10 cellular contexts compared by ENCODE assay signal in genomic region chr22:50482107-50483074, GRCh38. TPM values are rescaled to one million over a fixed set of nuclear protein-coding genes. Genes with fewer than 3 reads are reported as not detected.
A peak's percentile ranks its signal among the peaks of the same experiment; 100 is the strongest.
DNase-seq lines count a peak whose midpoint lies in the region; ATAC-seq, FAIRE-seq and TF ChIP-seq lines count a peak whose summit lies in the region.
"Had no signal": no experiment of that assay in that cellular context is flagged by ENCODE, and none has a peak within 500 bp of the region (broad histone marks: within the 10 kb centered on the region; RNA-seq: fewer than 3 reads in every experiment).

No MANE protein-coding gene starts in this region.

- H3K4me1 ChIP-seq in BE2C (peaks cover 4% of the 10 kb centered on the region), mucosa of stomach (ENCODE audit: control insufficient read depth, insufficient read depth, low read length) (peaks cover 28% of the 10 kb centered on the region)

- FAIRE-seq in bronchial epithelial cell (lab: Jason Lieb, UNC) = no peak

- peak overlapping the region; percentile 70 for H3K9ac ChIP-seq in mucosa of stomach (ENCODE audit: low read length)

- H3K9me3 ChIP-seq in BE2C (no peaks in the 10 kb centered on the region), mucosa of stomach (ENCODE audit: control insufficient read depth, low read length) (no peaks in the 10 kb centered on the region)
- H3K9me3 ChIP-seq: mucosa of descending colon had no signal

- no peaks in the 10 kb centered on the region for H3K36me3 ChIP-seq in BE2C
- H3K36me3 ChIP-seq in bronchial epithelial cell (ENCODE audit: control insufficient read depth, insufficient read depth, low read length) = peaks cover 6% of the 10 kb centered on the region
- no peaks in the 10 kb centered on the region for H3K36me3 ChIP-seq in mucosa of stomach (ENCODE audit: control insufficient read depth, insufficient read depth, low read length)

- ATAC-seq in GM19328 (IDR thresholded peaks at IDR 0.05; ENCODE audit: unreplicated experiment) = no peak

- intact Hi-C loops in posterior cingulate gyrus (cut with DNase I) = no loop called here

- peaks cover 17% of the 10 kb centered on the region for H3K27me3 ChIP-seq in BE2C
- peaks cover 4% of the 10 kb centered on the region for H3K27me3 ChIP-seq in bronchial epithelial cell (ENCODE audit: control insufficient read depth, insufficient read depth, low read length)
- H3K27me3 ChIP-seq in mucosa of stomach (ENCODE audit: control insufficient read depth, insufficient read depth, low read length) = peaks cover 37% of the 10 kb centered on the region

- no peak for DNase-seq in BE2C
- DNase-seq in Jurkat, Clone E6-1 (ENCODE audit: low read depth, low spot score) = no peak
- DNase-seq in bronchial epithelial cell (ENCODE audit: low read depth) = no peak
- no peak for DNase-seq in kidney tubule cell (ENCODE audit: low spot score)
- no peak for DNase-seq in posterior cingulate gyrus
- no peak for DNase-seq in SIG-M5 (lab: John Stamatoyannopoulos, UW)
- DNase-seq: Karpas-422 had no signal

- TF ChIP-seq CTCF in BE2C (IDR thresholded peaks at IDR 0.05; ENCODE audit: low read depth, low read length) (no peak), bronchial epithelial cell (IDR thresholded peaks at IDR 0.05; ENCODE audit: insufficient read depth, low read length, severe bottlenecking) (no peak)

- H3K4me3 ChIP-seq in BE2C (ENCODE audit: low read depth, low read length) = peak overlapping the region; percentile 60
- H3K4me3 ChIP-seq in Jurkat, Clone E6-1 (ENCODE audit: low read length) = peak overlapping the region; percentile 47
- peak overlapping the region; percentile 96 for H3K4me3 ChIP-seq in bronchial epithelial cell (ENCODE audit: low read depth, low read length)
- peak overlapping the region; percentile 41 for H3K4me3 ChIP-seq in mucosa of stomach (ENCODE audit: low read length)

RNA-seq across cellular contexts. Expression of gene ADM2, which starts 1.0 kb away (rescaled TPM):
- polyA plus RNA-seq in BE2C (2012; ENCODE audit: insufficient read depth, insufficient read length, low read depth) = 13.9 TPM
- polyA plus RNA-seq in Jurkat, Clone E6-1 (2012; ENCODE audit: insufficient read depth, insufficient read length) = 4.0 TPM
- 3.7 and 5.4 TPM in 2 replicates for total RNA-seq in bronchial epithelial cell

RNA-seq across cellular contexts. Expression of gene MIOX, which starts 4.3 kb away (rescaled TPM):
- polyA plus RNA-seq in BE2C (2012; ENCODE audit: insufficient read depth, insufficient read length, low read depth) = 0.48 TPM
- polyA plus RNA-seq in Jurkat, Clone E6-1 (2012; ENCODE audit: insufficient read depth, insufficient read length) = 0.98 TPM
- total RNA-seq in bronchial epithelial cell = not detected in 2 replicates
- total RNA-seq: mucosa of descending colon had no signal

RNA-seq across cellular contexts. Expression of gene SBF1, which starts 7.6 kb away (rescaled TPM):
- 103 TPM for polyA plus RNA-seq in BE2C (2012; ENCODE audit: insufficient read depth, insufficient read length, low read depth)
- polyA plus RNA-seq in Jurkat, Clone E6-1 (2012; ENCODE audit: insufficient read depth, insufficient read length) = 71.8 TPM
- 123 and 129 TPM in 2 replicates for total RNA-seq in bronchial epithelial cell

RNA-seq across cellular contexts. Expression of gene LMF2, which starts 25.1 kb away (rescaled TPM):
- 126 TPM for polyA plus RNA-seq in BE2C (2012; ENCODE audit: insufficient read depth, insufficient read length, low read depth)
- polyA plus RNA-seq in Jurkat, Clone E6-1 (2012; ENCODE audit: insufficient read depth, insufficient read length) = 41.7 TPM
- total RNA-seq in bronchial epithelial cell = 10.3 and 12.7 TPM in 2 replicates

RNA-seq across cellular contexts. Expression of gene NCAPH2, which starts 25.6 kb away (rescaled TPM):
- polyA plus RNA-seq in BE2C (2012; ENCODE audit: insufficient read depth, insufficient read length, low read depth) = 201 TPM
- polyA plus RNA-seq in Jurkat, Clone E6-1 (2012; ENCODE audit: insufficient read depth, insufficient read length) = 86.5 TPM
- 28.3 and 44.2 TPM in 2 replicates for total RNA-seq in bronchial epithelial cell

Comparison
In these comparisons a context has a peak if more than half of its experiments do, and no peak if none do; other contexts are left out.
1. H3K4me3 ChIP-seq: peak in every context shown above with its lines; median percentile 96 in bronchial epithelial cell; 60 in BE2C; 47 in Jurkat, Clone E6-1; 41 in mucosa of stomach.